36 cellular contexts compared by ENCODE assay signal in genomic region chr4:97639961-97640360, GRCh38.
"Had no signal": no experiment of that assay in that cellular context is flagged by ENCODE, and none has a peak within 500 bp of the region (broad histone marks: within the 10 kb centered on the region; RNA-seq: fewer than 3 reads in every experiment).

No MANE protein-coding gene starts in this region.

- H3K4me2 ChIP-seq: KMS-11 had no signal

- DNase-seq: Karpas-422, Kasumi-1, MG63, MM.1S, MV-4-11, NCI-H1048, NCI-H1092, NCI-H1092 treated with DMSO at 0.1 percent for 48 hours, NCI-H1105, NCI-H1105 treated with DMSO at 0.1 percent for 48 hours, NCI-H1417, NCI-H1417 treated with DMSO at 0.1 percent for 48 hours, NCI-H1436, NCI-H1436 treated with DMSO at 0.1 percent for 48 hours, NCI-H146, NCI-H1694, NCI-H1694 treated with DMSO at 0.1 percent for 48 hours, NCI-H187, NCI-H187 treated with DMSO at 0.1 percent for 48 hours, NCI-H1930, NCI-H2029, NCI-H2029 treated with DMSO at 0.1 percent for 48 hours, NCI-H2081, NCI-H2081 treated with DMSO at 0.1 percent for 48 hours, NCI-H2107, NCI-H2171, NCI-H2171 treated with DMSO at 0.1 percent for 48 hours, NCI-H2227 treated with DMSO at 0.1 percent for 48 hours, NCI-H226, NCI-H345, NCI-H446, NCI-H446 treated with DMSO at 0.1 percent for 48 hours, NCI-H510A, NCI-H510A treated with DMSO at 0.1 percent for 48 hours, NCI-H524 had no signal

- H3K9me3 ChIP-seq: MG63 had no signal

- H3K9ac ChIP-seq: KMS-11 had no signal

- H3K27ac ChIP-seq: KMS-11 had no signal

- H3K4me3 ChIP-seq: MG63 had no signal

- H3K27me3 ChIP-seq: MG63 had no signal

- H3K36me3 ChIP-seq: MG63 had no signal
